Comparison of ENCODE assay signal across 24 cellular contexts in the genomic region with DNA sequence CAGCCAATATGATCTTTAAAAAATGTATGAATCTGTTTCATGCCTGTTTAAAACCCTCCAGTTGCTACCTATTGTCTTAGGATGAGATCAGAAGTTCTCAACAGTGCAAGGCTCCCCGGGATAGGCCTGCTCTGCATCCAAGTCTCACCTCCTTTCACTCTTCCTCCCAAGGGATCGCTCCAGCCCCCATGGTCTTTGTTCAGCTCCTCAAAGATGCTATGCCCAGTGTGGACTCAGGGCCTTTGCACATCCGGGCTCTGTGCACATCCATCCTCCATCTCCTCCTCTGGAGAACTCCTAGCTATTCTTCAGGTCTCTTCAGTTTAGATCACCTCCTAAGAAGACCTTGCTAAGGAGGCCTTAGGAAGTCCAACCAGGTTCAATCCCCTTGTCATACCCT.
"Had no signal": no experiment of that assay in that cellular context is flagged by ENCODE, and none has a peak within 500 bp of the region (broad histone marks: within the 10 kb centered on the region; RNA-seq: fewer than 3 reads in every experiment).

No MANE protein-coding gene starts in this region.

- ATAC-seq: K562 had no signal

- FAIRE-seq: HTR-8/SVneo, K562, RCC 7860 had no signal

- H3K4me3 ChIP-seq: K562, SJSA1, SK-N-MC had no signal

- H3K27ac ChIP-seq: HL-60, KMS-11, SJSA1, SK-N-MC had no signal

- H3K27ac Mint-ChIP-seq: IgD-negative memory B cell had no signal

- DNase-seq: Kasumi-1, MM.1S, NCI-H1092 treated with DMSO at 0.1 percent for 48 hours, NCI-H1436, NCI-H187, NCI-H2029, NCI-H2081 treated with DMSO at 0.1 percent for 48 hours, NCI-H2171, NCI-H226, NCI-H446, NCI-H510A, NCI-H524 treated with DMSO at 0.1 percent for 48 hours, NCI-H774, Right ventricle myocardium superior, RPMI8226, SIG-M5 had no signal

- H3K4me1 ChIP-seq: SJSA1 had no signal

- H3K9me3 ChIP-seq: SJSA1 had no signal

- H3K36me3 ChIP-seq: SJSA1 had no signal
